In the genomic region with DNA sequence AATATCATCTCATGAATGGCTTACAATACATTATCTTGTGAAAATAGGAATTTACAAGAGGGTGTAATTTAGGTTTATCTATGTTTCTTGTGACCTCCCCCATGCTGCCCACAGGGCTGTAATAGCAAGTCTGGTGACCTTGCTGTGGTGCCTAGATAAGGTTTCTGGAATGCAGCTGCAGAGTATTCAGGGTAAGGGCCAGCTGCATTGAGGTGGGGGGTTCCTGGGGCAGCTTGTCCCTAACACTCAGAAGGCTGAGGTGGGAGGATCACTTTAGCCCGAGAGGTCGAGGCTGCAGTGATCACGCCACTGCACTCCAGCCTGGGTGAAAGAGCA, we compare ENCODE assay signal across 1 cellular context.
TF ChIP-seq lines count a peak whose summit lies in the region.

No MANE protein-coding gene starts in this region.

TF ChIP-seq in HepG2, 621 proteins besides CTCF, POLR2A, EP300 and RAD21:
- TF ChIP-seq ARNTL (CRISPR knock-in tag; IDR thresholded peaks at IDR 0.05) (no peak), SRSF4 (IDR thresholded peaks at IDR 0.05; ENCODE audit: low read depth, low read length, poor library complexity, severe bottlenecking) (no peak), ZNF564 (CRISPR knock-in tag; IDR thresholded peaks at IDR 0.05) (no peak), ZC3H13 (CRISPR knock-in tag; IDR thresholded peaks at IDR 0.05) (no peak), STAG1 (CRISPR knock-in tag; IDR thresholded peaks at IDR 0.05) (no peak), HNF4G (IDR thresholded peaks at IDR 0.05; ENCODE audit: borderline replicate concordance, low read depth, low read length) (no peak), HNF4G (CRISPR knock-in tag; IDR thresholded peaks at IDR 0.05; ENCODE audit: borderline replicate concordance, low read depth) (no peak), ZNF263 (CRISPR knock-in tag; IDR thresholded peaks at IDR 0.05) (no peak), FOXP1 (IDR thresholded peaks at IDR 0.05) (no peak), FOXP1 (CRISPR knock-in tag; IDR thresholded peaks at IDR 0.05) (no peak), ZNF329 (CRISPR knock-in tag; IDR thresholded peaks at IDR 0.05; ENCODE audit: low read depth) (no peak), TCF7L2 (IDR thresholded peaks at IDR 0.05; ENCODE audit: low read depth, low read length) (no peak), GPN1 (CRISPR knock-in tag; IDR thresholded peaks at IDR 0.05; ENCODE audit: borderline replicate concordance) (no peak), CHCHD3 (CRISPR knock-in tag; IDR thresholded peaks at IDR 0.05) (no peak), MEIS1 (CRISPR knock-in tag; IDR thresholded peaks at IDR 0.05; ENCODE audit: borderline replicate concordance) (no peak), NR2F6 (IDR thresholded peaks at IDR 0.05) (no peak), NR2F6 (CRISPR knock-in tag; IDR thresholded peaks at IDR 0.05) (no peak)
- TF ChIP-seq, protein P1, sequence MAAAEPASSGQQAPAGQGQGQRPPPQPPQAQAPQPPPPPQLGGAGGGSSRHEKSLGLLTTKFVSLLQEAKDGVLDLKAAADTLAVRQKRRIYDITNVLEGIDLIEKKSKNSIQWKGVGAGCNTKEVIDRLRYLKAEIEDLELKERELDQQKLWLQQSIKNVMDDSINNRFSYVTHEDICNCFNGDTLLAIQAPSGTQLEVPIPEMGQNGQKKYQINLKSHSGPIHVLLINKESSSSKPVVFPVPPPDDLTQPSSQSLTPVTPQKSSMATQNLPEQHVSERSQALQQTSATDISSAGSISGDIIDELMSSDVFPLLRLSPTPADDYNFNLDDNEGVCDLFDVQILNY (CRISPR knock-in tag; conservative IDR thresholded peaks at IDR 0.05), result no peak
- TF ChIP-seq, protein P2, sequence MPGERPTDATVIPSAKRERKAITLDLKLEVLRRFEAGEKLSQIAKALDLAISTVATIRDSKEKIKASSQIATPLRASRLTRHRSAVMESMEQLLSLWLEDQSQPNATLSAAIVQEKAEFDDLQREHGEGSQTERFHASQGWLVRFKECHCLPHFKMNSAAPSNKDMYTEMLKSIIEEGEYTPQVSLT (CRISPR knock-in tag; IDR thresholded peaks at IDR 0.05; ENCODE audit: borderline replicate concordance, low read depth), result no peak
- TF ChIP-seq, protein P3, sequence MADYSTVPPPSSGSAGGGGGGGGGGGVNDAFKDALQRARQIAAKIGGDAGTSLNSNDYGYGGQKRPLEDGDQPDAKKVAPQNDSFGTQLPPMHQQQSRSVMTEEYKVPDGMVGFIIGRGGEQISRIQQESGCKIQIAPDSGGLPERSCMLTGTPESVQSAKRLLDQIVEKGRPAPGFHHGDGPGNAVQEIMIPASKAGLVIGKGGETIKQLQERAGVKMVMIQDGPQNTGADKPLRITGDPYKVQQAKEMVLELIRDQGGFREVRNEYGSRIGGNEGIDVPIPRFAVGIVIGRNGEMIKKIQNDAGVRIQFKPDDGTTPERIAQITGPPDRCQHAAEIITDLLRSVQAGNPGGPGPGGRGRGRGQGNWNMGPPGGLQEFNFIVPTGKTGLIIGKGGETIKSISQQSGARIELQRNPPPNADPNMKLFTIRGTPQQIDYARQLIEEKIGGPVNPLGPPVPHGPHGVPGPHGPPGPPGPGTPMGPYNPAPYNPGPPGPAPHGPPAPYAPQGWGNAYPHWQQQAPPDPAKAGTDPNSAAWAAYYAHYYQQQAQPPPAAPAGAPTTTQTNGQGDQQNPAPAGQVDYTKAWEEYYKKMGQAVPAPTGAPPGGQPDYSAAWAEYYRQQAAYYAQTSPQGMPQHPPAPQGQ (CRISPR knock-in tag; IDR thresholded peaks at IDR 0.05; ENCODE audit: borderline replicate concordance), result no peak
- TF ChIP-seq, protein P4, sequence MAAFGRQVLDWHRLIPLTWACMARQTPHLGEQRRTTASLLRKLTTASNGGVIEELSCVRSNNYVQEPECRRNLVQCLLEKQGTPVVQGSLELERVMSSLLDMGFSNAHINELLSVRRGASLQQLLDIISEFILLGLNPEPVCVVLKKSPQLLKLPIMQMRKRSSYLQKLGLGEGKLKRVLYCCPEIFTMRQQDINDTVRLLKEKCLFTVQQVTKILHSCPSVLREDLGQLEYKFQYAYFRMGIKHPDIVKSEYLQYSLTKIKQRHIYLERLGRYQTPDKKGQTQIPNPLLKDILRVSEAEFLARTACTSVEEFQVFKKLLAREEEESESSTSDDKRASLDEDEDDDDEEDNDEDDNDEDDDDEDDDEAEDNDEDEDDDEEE (CRISPR knock-in tag; IDR thresholded peaks at IDR 0.05), result no peak
